Comparison of ENCODE assay signal across 10 cellular contexts in the genomic region with DNA sequence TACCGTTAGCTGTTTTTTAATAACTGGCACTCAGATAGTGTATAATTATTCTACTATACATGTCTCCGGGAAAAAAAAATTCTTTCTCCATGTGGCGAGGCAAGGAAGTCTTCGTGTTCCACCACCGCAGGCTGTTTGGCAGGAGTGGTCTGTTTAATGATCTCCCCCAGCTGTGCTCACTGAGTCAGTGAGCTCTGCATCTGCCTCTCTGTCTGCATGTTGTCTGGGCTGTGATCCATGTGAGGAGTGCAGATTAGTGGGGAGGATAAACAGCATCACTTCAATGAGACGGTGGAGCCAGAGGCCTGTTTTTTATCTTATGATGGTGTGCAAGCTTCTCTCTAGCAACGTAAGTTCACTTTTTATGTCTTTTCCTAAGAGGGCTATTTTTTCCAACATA.
DNase-seq lines count a peak whose midpoint lies in the region; ATAC-seq, FAIRE-seq and TF ChIP-seq lines count a peak whose summit lies in the region.
"Had no signal": no experiment of that assay in that cellular context is flagged by ENCODE, and none has a peak within 500 bp of the region (broad histone marks: within the 10 kb centered on the region; RNA-seq: fewer than 3 reads in every experiment).

No MANE protein-coding gene starts in this region.

- ATAC-seq in gastroesophageal sphincter (peak; percentile 93), HG03175 (IDR thresholded peaks at IDR 0.05; ENCODE audit: unreplicated experiment) (no peak)

- H3K27ac ChIP-seq in Peyer's patch (peak overlapping the region in 1 of 4 donors; percentile 59), gastroesophageal sphincter (peak overlapping the region; percentile 39 to 62 (median 58))
- H3K27ac ChIP-seq: SJSA1 had no signal

- no peak for TF ChIP-seq CTCF in D721Med (IDR thresholded peaks at IDR 0.05; ENCODE audit: insufficient read depth, missing control alignments)
- TF ChIP-seq CTCF in Peyer's patch (IDR thresholded peaks at IDR 0.05), result no peak
- TF ChIP-seq CTCF in gastroesophageal sphincter (IDR thresholded peaks at IDR 0.05), result peak in 1 of 4 experiments; percentile 17
- no peak for TF ChIP-seq CTCF in osteocyte (IDR thresholded peaks at IDR 0.05)

- H3K27me3 Mint-ChIP-seq in osteocyte (ENCODE audit: unreplicated experiment), result no peaks in the 10 kb centered on the region

- no peaks in the 10 kb centered on the region for H3K27me3 ChIP-seq in Peyer's patch
- H3K27me3 ChIP-seq in gastroesophageal sphincter, result no peaks in the 10 kb centered on the region
- H3K27me3 ChIP-seq: SJSA1 had no signal

- peaks cover 72% of the 10 kb centered on the region for H3K4me1 Mint-ChIP-seq in osteocyte (ENCODE audit: unreplicated experiment)

- H3K4me3 ChIP-seq in Peyer's patch (no peak overlapping the region), gastroesophageal sphincter (no peak overlapping the region)
- H3K4me3 ChIP-seq: SJSA1 had no signal

- peak; percentile 96 for FAIRE-seq in D721Med (lab: Jason Lieb, UNC)
- FAIRE-seq: G401.6 had no signal

- TF ChIP-seq EP300 in gastroesophageal sphincter (IDR thresholded peaks at IDR 0.05), result no peak

- TF ChIP-seq POLR2A in Peyer's patch (IDR thresholded peaks at IDR 0.05) (no peak), gastroesophageal sphincter (IDR thresholded peaks at IDR 0.05) (no peak)

- H3K9me3 ChIP-seq in Peyer's patch (no peaks in the 10 kb centered on the region), gastroesophageal sphincter (no peaks in the 10 kb centered on the region)
- H3K9me3 ChIP-seq: SJSA1 had no signal

- H3K27ac Mint-ChIP-seq in osteocyte (ENCODE audit: unreplicated experiment), result peak overlapping the region; percentile 66

- DNase-seq in D721Med (ENCODE audit: insufficient read length, low spot score) (peak; percentile 29), Peyer's patch (peak in 2 of 3 donors; percentile 17 to 67), osteocyte (ENCODE audit: extremely low spot score, unreplicated experiment) (no peak), HuH-7 (ENCODE audit: low spot score) (no peak), DMS153 treated with DMSO at 0.1 percent for 48 hours (lab: John Stamatoyannopoulos, UW; ENCODE audit: unreplicated experiment) (no peak)
- DNase-seq in stimulated activated CD4-positive, alpha-beta T cell treated with anti-CD3 and anti-CD28 coated beads, Interleukin-2, amount 100 ng/mL, for 48 hours, result no peak

- peaks cover 0 to 2% (median 0%) of the 10 kb centered on the region in 4 donors for H3K4me1 ChIP-seq in Peyer's patch
- peaks cover 9 to 72% (median 26%) of the 10 kb centered on the region in 3 donors for H3K4me1 ChIP-seq in gastroesophageal sphincter
- H3K4me1 ChIP-seq: SJSA1 had no signal

- 9 to 14% methylated on average over 5 to 7 of the region's 7 CpGs for WGBS in gastroesophageal sphincter (ENCODE audit: low coverage in 1 of 2), 2 donors

- H3K36me3 Mint-ChIP-seq in osteocyte (ENCODE audit: unreplicated experiment), result peaks cover 7% of the 10 kb centered on the region

- H3K36me3 ChIP-seq in Peyer's patch, result peaks cover 0 to 36% (median 0%) of the 10 kb centered on the region in 3 donors
- peaks cover 0 to 21% of the 10 kb centered on the region in 2 donors for H3K36me3 ChIP-seq in gastroesophageal sphincter

- H3K9me3 Mint-ChIP-seq in osteocyte (ENCODE audit: unreplicated experiment), result no peaks in the 10 kb centered on the region

- peak overlapping the region; percentile 26 for H3K4me3 Mint-ChIP-seq in osteocyte (ENCODE audit: unreplicated experiment)

Comparison
In these comparisons a context has a peak if more than half of its experiments do, and no peak if none do; other contexts are left out.
1. DNase-seq: peak in D721Med (single experiment) and Peyer's patch (2 of 3); none in osteocyte (single experiment), HuH-7 (single experiment), stimulated activated CD4-positive, alpha-beta T cell treated with anti-CD3 and anti-CD28 coated beads, Interleukin-2, amount 100 ng/mL, for 48 hours (0 of 2) and DMS153 treated with DMSO at 0.1 percent for 48 hours (single experiment).